17 cellular contexts compared by ENCODE assay signal in the genomic region with DNA sequence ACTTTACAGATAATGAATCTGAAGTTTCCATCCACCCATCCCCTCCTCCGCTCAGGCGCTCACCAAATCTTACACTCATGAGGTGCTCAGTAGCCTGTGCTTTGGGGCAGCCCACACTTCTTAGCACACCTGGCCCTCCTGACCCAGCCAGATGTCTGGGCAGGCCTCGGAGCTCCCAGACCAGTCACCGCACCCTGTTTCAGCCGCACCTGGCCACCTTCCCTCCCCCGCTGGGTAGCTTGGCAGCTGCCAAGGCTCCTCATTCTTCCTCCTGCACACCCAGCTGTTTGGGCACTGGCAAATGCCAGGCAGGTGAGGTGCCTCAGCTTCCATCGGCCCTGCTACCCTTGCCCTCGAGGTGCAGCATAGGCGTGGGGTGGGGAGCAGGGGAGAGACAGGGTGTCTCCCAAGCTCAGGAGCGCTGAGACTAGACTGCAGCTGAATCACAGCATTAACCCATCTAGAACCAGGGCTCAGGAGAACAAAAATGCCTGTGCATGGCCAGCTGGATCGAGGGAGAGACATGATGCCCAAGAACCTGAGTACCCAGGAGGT. TPM values are rescaled to one million over a fixed set of nuclear protein-coding genes. Genes with fewer than 3 reads are reported as not detected.
A peak's percentile ranks its signal among the peaks of the same experiment; 100 is the strongest.
DNase-seq lines count a peak whose midpoint lies in the region; ATAC-seq and TF ChIP-seq lines count a peak whose summit lies in the region.
"Had no signal": no experiment of that assay in that cellular context is flagged by ENCODE, and none has a peak within 500 bp of the region (broad histone marks: within the 10 kb centered on the region; RNA-seq: fewer than 3 reads in every experiment).

No MANE protein-coding gene starts in this region.

- DNase-seq in NCI-H2107 treated with DMSO at 0.1 percent for 48 hours (lab: John Stamatoyannopoulos, UW; ENCODE audit: unreplicated experiment) (peak; percentile 6), NCI-H2107 (lab: John Stamatoyannopoulos, UW) (no peak), NCI-H69 (lab: John Stamatoyannopoulos, UW) (peak; percentile 73), suprapubic skin (ENCODE audit: low spot score in 2 of 2) (no peak), NCI-H446 treated with DMSO at 0.1 percent for 48 hours (lab: John Stamatoyannopoulos, UW) (no peak)
- DNase-seq: activated effector memory CD4-positive, alpha-beta T cell treated with Interleukin-2 at 50 U/mL for 16 hours; amniotic stem cell; KBM-7; NCI-H1436 treated with DMSO at 0.1 percent for 48 hours; T-helper 17 cell; tibial artery had no signal

- H3K4me3 ChIP-seq in suprapubic skin = no peak overlapping the region
- H3K4me3 ChIP-seq: smooth muscle cell, tibial artery had no signal

- no peaks in the 10 kb centered on the region for H3K27me3 ChIP-seq in suprapubic skin
- H3K27me3 ChIP-seq: tibial artery had no signal

- TF ChIP-seq CTCF in suprapubic skin (IDR thresholded peaks at IDR 0.05) = no peak

- peak; percentile 90 for ATAC-seq in esophagus mucosa
- ATAC-seq in GM21515 (IDR thresholded peaks at IDR 0.05; ENCODE audit: unreplicated experiment) = no peak
- no peak for ATAC-seq in GM19463 (IDR thresholded peaks at IDR 0.05; ENCODE audit: unreplicated experiment)
- ATAC-seq: left lobe of liver, T-helper 17 cell had no signal

- peaks cover 17% of the 10 kb centered on the region for H3K4me1 ChIP-seq in suprapubic skin
- H3K4me1 ChIP-seq: parathyroid adenoma, tibial artery had no signal

- no peak for TF ChIP-seq EP300 in suprapubic skin (IDR thresholded peaks at IDR 0.05)

- no peaks in the 10 kb centered on the region for H3K9me3 ChIP-seq in suprapubic skin
- H3K9me3 ChIP-seq: tibial artery had no signal

- 59% methylated on average over 9 of the region's 11 CpGs for WGBS in suprapubic skin

- TF ChIP-seq POLR2A in suprapubic skin (IDR thresholded peaks at IDR 0.05) = no peak

- H3K27ac ChIP-seq in suprapubic skin = peak overlapping the region; percentile 33
- H3K27ac ChIP-seq: parathyroid adenoma, tibial artery had no signal

- H3K36me3 ChIP-seq in suprapubic skin = no peaks in the 10 kb centered on the region
- H3K36me3 ChIP-seq: tibial artery had no signal

RNA-seq across cellular contexts. Expression of a gene that starts 45.8 kb away (rescaled TPM):
- total RNA-seq in esophagus mucosa (3.8 TPM), suprapubic skin (1 to 10 TPM in 1 of 4 donors, under 1 TPM in 2, not detected in 1; 0.55 to 6.8 (median 0.98) TPM)

Comparison
In these comparisons a context has a peak if more than half of its experiments do, and no peak if none do; other contexts are left out.
1. DNase-seq: peak in NCI-H2107 treated with DMSO at 0.1 percent for 48 hours (single experiment) and NCI-H69 (single experiment); none in NCI-H2107 (single experiment), suprapubic skin (0 of 2) and NCI-H446 treated with DMSO at 0.1 percent for 48 hours (single experiment).